In the genomic region with DNA sequence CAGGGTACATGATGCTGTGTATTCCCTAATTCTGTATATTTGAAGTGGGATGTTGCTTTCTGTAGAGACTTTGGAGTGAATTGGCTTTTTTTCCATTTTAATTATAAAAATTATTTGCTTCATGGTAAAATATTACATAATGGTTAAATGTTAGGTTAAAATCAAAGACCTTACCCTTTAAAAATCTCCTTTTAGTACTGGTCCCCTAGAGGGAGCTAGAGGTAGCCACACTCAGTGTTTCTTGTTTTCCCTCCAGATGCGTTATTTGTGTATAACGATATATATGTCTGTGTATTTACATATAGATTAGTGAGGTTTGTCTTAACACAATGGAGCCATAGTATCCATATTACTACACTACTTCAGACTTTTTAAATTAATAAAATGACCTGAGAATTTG, we compare ENCODE assay signal across 12 cellular contexts.
DNase-seq lines count a peak whose midpoint lies in the region; ATAC-seq, FAIRE-seq and TF ChIP-seq lines count a peak whose summit lies in the region.
"Had no signal": no experiment of that assay in that cellular context is flagged by ENCODE, and none has a peak within 500 bp of the region (broad histone marks: within the 10 kb centered on the region; RNA-seq: fewer than 3 reads in every experiment).

No MANE protein-coding gene starts in this region.

- TF ChIP-seq CTCF in SK-N-SH (IDR thresholded peaks at IDR 0.05) (peak; percentile 54), H1 (IDR thresholded peaks at IDR 0.05; ENCODE audit: control extremely low read depth in 1 of 3, insufficient read depth in 1 of 3, low read depth in 1 of 3, low read length in 3 of 3) (peak in 2 of 3 experiments; percentile 41 to 50; a peak in 2 of 4 replicates), thoracic aorta (IDR thresholded peaks at IDR 0.05) (peak; percentile 10), body of pancreas (IDR thresholded peaks at IDR 0.05) (no peak)

- H4K5ac ChIP-seq in H1 (ENCODE audit: insufficient read length, low read depth, low read length) = no peak overlapping the region

- no peaks in the 10 kb centered on the region for H3K9me3 ChIP-seq in SK-N-SH
- no peaks in the 10 kb centered on the region for H3K9me3 ChIP-seq in H1 (ENCODE audit: insufficient read depth in 2 of 2, low read depth in 1 of 2, low read length in 1 of 2)
- no peaks in the 10 kb centered on the region for H3K9me3 ChIP-seq in thoracic aorta
- H3K9me3 ChIP-seq in body of pancreas = no peaks in the 10 kb centered on the region

- no peak overlapping the region for H2BK12ac ChIP-seq in H1 (ENCODE audit: low read depth, low read length)

- no peaks in the 10 kb centered on the region for H3K9me2 ChIP-seq in SK-N-SH

- no peak overlapping the region for H2AK5ac ChIP-seq in H1 (ENCODE audit: low read depth, low read length)

- H2BK20ac ChIP-seq in H1 (ENCODE audit: low read length) = no peak overlapping the region

- H3K23ac ChIP-seq in H1 (ENCODE audit: insufficient read length) = no peak overlapping the region

- no peak for FAIRE-seq in H1 (lab: Jason Lieb, UNC)

- peaks cover 13% of the 10 kb centered on the region for H3F3A ChIP-seq in SK-N-SH (replicated peaks; ENCODE audit: insufficient read depth)

- H3K9me3 Mint-ChIP-seq in activated naive CD4-positive, alpha-beta T cell treated with anti-CD3 and anti-CD28 coated beads, Interleukin-2, amount 50 U/mL, for 72 hours = peaks cover 4 to 12% of the 10 kb centered on the region in 2 donors

- H2BK120ac ChIP-seq in H1 (replicated peaks; ENCODE audit: low read depth, low read length) = no peak overlapping the region

- POLR2A ChIA-PET in SK-N-SH (lab: Yijun Ruan, JAX) = no interaction called here
- POLR2A ChIA-PET in H1 (lab: Charles Lee; ENCODE audit: partially characterized antibody) = interaction anchor here (0.6 kb wide), 1 partner anchor 404 kb away, joined by 4 read pairs; no protein-coding TSS in a partner anchor

- no peak overlapping the region for H3K27ac Mint-ChIP-seq in activated naive CD4-positive, alpha-beta T cell treated with anti-CD3 and anti-CD28 coated beads, Interleukin-2, amount 50 U/mL, for 72 hours
- H3K27ac Mint-ChIP-seq: activated T-helper 2 cell treated with anti-CD3 and anti-CD28 coated beads, Interferon-gamma antibody, Interleukin-2, Interleukin-4, amounts not matched to agents 10 μg/mL and 5 μg/mL and 100 μg/mL, durations not matched to agents 14 hours and 24 hours and 36 hours had no signal

- H3K36me3 ChIP-seq in SK-N-SH (replicated peaks in 1 of 2; ENCODE audit: control insufficient read depth in 1 of 2, insufficient read depth in 2 of 2, low read length in 1 of 2) = no peaks in the 10 kb centered on the region
- H3K36me3 ChIP-seq in H1 (ENCODE audit: control insufficient read depth in 2 of 4, insufficient read depth in 4 of 4, low read length in 3 of 4) = no peaks in the 10 kb centered on the region
- no peaks in the 10 kb centered on the region for H3K36me3 ChIP-seq in thoracic aorta
- no peaks in the 10 kb centered on the region for H3K36me3 ChIP-seq in body of pancreas (replicated peaks in 1 of 2; ENCODE audit: insufficient read depth in 1 of 2, low read depth in 2 of 2)

- no peaks in the 10 kb centered on the region; the same call in 1 of the 2 replicates for H3K79me1 ChIP-seq in H1 (ENCODE audit: low read depth, low read length)

- DNase-seq in SK-N-SH (peak; percentile 15), NCI-H526 (lab: John Stamatoyannopoulos, UW) (peak; percentile 65 to 78), H1 (ENCODE audit: low read depth in 1 of 2, low spot score in 2 of 2) (no peak), thoracic aorta (ENCODE audit: low spot score) (no peak), body of pancreas (no peak)
- DNase-seq in activated naive CD4-positive, alpha-beta T cell treated with anti-CD3 and anti-CD28 coated beads, Interleukin-2, amount 50 U/mL, for 72 hours (ENCODE audit: low spot score in 2 of 2) = no peak
- DNase-seq: NCI-H1105, T-helper 2 cell had no signal

- H3K79me2 ChIP-seq in SK-N-SH (ENCODE audit: insufficient read depth) (no peaks in the 10 kb centered on the region), H1 (ENCODE audit: control insufficient read depth in 1 of 2, insufficient read depth in 2 of 2, low read length in 2 of 2) (no peaks in the 10 kb centered on the region)

- no peak overlapping the region for H3K18ac ChIP-seq in H1 (ENCODE audit: extremely low read depth, low read length)

- ATAC-seq in SK-N-SH treated with all-trans-retinoic acid at 6 μM for 48 hours = no peak
- ATAC-seq in thoracic aorta (ENCODE audit: insufficient number of reproducible peaks, low FRiP score, low read depth) = no peak
- no peak for ATAC-seq in body of pancreas
- no peak for ATAC-seq in activated naive CD4-positive, alpha-beta T cell treated with anti-CD3 and anti-CD28 coated beads, Interleukin-2, amount 50 U/mL, for 72 hours
- no peak for ATAC-seq in GM18868 (IDR thresholded peaks at IDR 0.05; ENCODE audit: unreplicated experiment)

- H3K4me3 ChIP-seq in SK-N-SH (ENCODE audit: low read depth in 2 of 2, low read length in 1 of 2) (no peak overlapping the region), H1 (ENCODE audit: extremely low read depth in 1 of 4, insufficient read depth in 2 of 4, low read depth in 3 of 4, low read length in 4 of 4) (no peak overlapping the region), thoracic aorta (no peak overlapping the region), body of pancreas (no peak overlapping the region)

- H3K27me3 ChIP-seq in SK-N-SH (ENCODE audit: insufficient read depth) = no peaks in the 10 kb centered on the region
- H3K27me3 ChIP-seq in H1 (replicated peaks in 1 of 4; ENCODE audit: control insufficient read depth in 3 of 4, extremely low read depth in 1 of 4, insufficient read depth in 3 of 4, low read length in 3 of 4) = no peaks in the 10 kb centered on the region
- H3K27me3 ChIP-seq in thoracic aorta (replicated peaks; ENCODE audit: insufficient read depth) = no peaks in the 10 kb centered on the region
- H3K27me3 ChIP-seq in body of pancreas = no peaks in the 10 kb centered on the region

- TF ChIP-seq RAD21 in SK-N-SH (IDR thresholded peaks at IDR 0.05; ENCODE audit: low read length) = peak; percentile 49
- TF ChIP-seq RAD21 in H1 (IDR thresholded peaks at IDR 0.05 in 1 of 2, conservative IDR thresholded peaks at IDR 0.05 in 1 of 2; ENCODE audit: low read depth in 2 of 2, low read length in 2 of 2) = peak; percentile 49 to 50

- no peak for TF ChIP-seq EP300 in SK-N-SH (IDR thresholded peaks at IDR 0.05; ENCODE audit: borderline replicate concordance in 1 of 2, low read depth in 1 of 2, low read length in 1 of 2)
- no peak for TF ChIP-seq EP300 in H1 (IDR thresholded peaks at IDR 0.05; ENCODE audit: borderline replicate concordance in 1 of 2, low read depth in 2 of 2, low read length in 2 of 2)

- H4K91ac ChIP-seq in H1 (replicated peaks; ENCODE audit: insufficient read length, low read length) = no peak overlapping the region

- H4K20me1 ChIP-seq in SK-N-SH (ENCODE audit: insufficient read depth) (no peaks in the 10 kb centered on the region), H1 (replicated peaks in 1 of 2; ENCODE audit: control insufficient read depth in 1 of 2, insufficient read depth in 2 of 2, low read length in 2 of 2) (peaks cover 0 to 1% of the 10 kb centered on the region in 2 experiments)

- H3K4me1 ChIP-seq in SK-N-SH (ENCODE audit: control insufficient read depth in 1 of 2, insufficient read depth in 2 of 2, low read depth in 1 of 2, low read length in 1 of 2) (peaks cover 0 to 11% of the 10 kb centered on the region in 2 experiments; a peak in 2 of 4 replicates), H1 (replicated peaks in 1 of 4; ENCODE audit: control insufficient read depth in 3 of 4, insufficient read depth in 4 of 4, low read length in 3 of 4) (no peaks in the 10 kb centered on the region), thoracic aorta (ENCODE audit: control insufficient read depth in 1 of 2, low read depth in 2 of 2) (peaks cover 0 to 4% of the 10 kb centered on the region in 2 donors), body of pancreas (no peaks in the 10 kb centered on the region)

- H3K4me2 ChIP-seq in SK-N-SH (no peak overlapping the region), H1 (ENCODE audit: insufficient read depth in 1 of 2, low read depth in 2 of 2, low read length in 2 of 2) (no peak overlapping the region)

- intact Hi-C loops in body of pancreas (cut with DNase I) = no loop called here

- no peaks in the 10 kb centered on the region; the same call in 1 of the 2 replicates for H3K23me2 ChIP-seq in H1 (ENCODE audit: low read depth, low read length)

- H2AFZ ChIP-seq in SK-N-SH (ENCODE audit: low read depth) (no peak overlapping the region), H1 (ENCODE audit: low read length) (no peak overlapping the region)

- no peak overlapping the region for H2BK5ac ChIP-seq in H1 (ENCODE audit: low read depth, low read length)

- H3K56ac ChIP-seq in H1 (replicated peaks; ENCODE audit: insufficient read length, low read depth, low read length) = no peak overlapping the region

- CTCF ChIA-PET in SK-N-SH (lab: Yijun Ruan, JAX) (interaction anchor here (1.2 kb wide), 1 partner anchor 9 kb away, joined by 3 read pairs; no protein-coding TSS in a partner anchor), H1 (lab: Charles Lee; ENCODE audit: partially characterized antibody) (interaction anchor here (0.6 to 2.3 kb wide), 17 partner anchors 9 to 458 kb away, joined by 3 to 14 read pairs (median 5); no protein-coding TSS in a partner anchor)

- TF ChIP-seq POLR2A in H1 (IDR thresholded peaks at IDR 0.05; ENCODE audit: control extremely low read depth in 1 of 2, low read depth in 2 of 2, low read length in 2 of 2) (no peak), body of pancreas (IDR thresholded peaks at IDR 0.05) (no peak)

- no peak overlapping the region for H3K14ac ChIP-seq in H1 (ENCODE audit: insufficient read length)

- 86% methylated on average over 2 of the region's 2 CpGs for WGBS in SK-N-SH (ENCODE audit: low lambda C conversion rate)
- WGBS in H1 (ENCODE audit: extremely low coverage in 1 of 2, insufficient coverage in 1 of 2, insufficient read length in 1 of 2, insufficient replicate concordance in 2 of 2, low coverage in 1 of 2, low lambda C conversion rate in 2 of 2, missing lambda C conversion rate in 1 of 2), 2 experiments = 86% methylated on average over 2 of the region's 2 CpGs; no CpG with 5 or more reads in 1 of the 2 experiments
- 73 to 85% methylated on average over 2 of the region's 2 CpGs for WGBS in body of pancreas, 2 donors

- no peak overlapping the region for H4K8ac ChIP-seq in H1 (ENCODE audit: extremely low read depth, insufficient read depth, low read length)

- no peaks in the 10 kb centered on the region for H3K36me3 Mint-ChIP-seq in activated naive CD4-positive, alpha-beta T cell treated with anti-CD3 and anti-CD28 coated beads, Interleukin-2, amount 50 U/mL, for 72 hours

- no peak overlapping the region for H2BK15ac ChIP-seq in H1 (ENCODE audit: low read length)

- H3K4ac ChIP-seq in H1 (replicated peaks; ENCODE audit: insufficient read length, low read depth, low read length) = no peak overlapping the region

- H3K9ac ChIP-seq in SK-N-SH (no peak overlapping the region), H1 (replicated peaks in 1 of 4; ENCODE audit: extremely low read depth in 1 of 4, low read depth in 3 of 4, low read length in 3 of 4) (no peak overlapping the region)

- H3K27ac ChIP-seq in SK-N-SH (ENCODE audit: low read depth in 2 of 2, low read length in 1 of 2) = no peak overlapping the region
- H3K27ac ChIP-seq in H1 (ENCODE audit: low read depth, low read length) = no peak overlapping the region
- no peak overlapping the region for H3K27ac ChIP-seq in thoracic aorta
- no peak overlapping the region for H3K27ac ChIP-seq in body of pancreas
- H3K27ac ChIP-seq: epithelial cell of prostate had no signal

Comparison
In these comparisons a context has a peak if more than half of its experiments do, and no peak if none do; other contexts are left out.
1. DNase-seq: peak in SK-N-SH (single experiment) and NCI-H526 (2 of 2); none in H1 (0 of 2), thoracic aorta (single experiment), body of pancreas (0 of 4) and activated naive CD4-positive, alpha-beta T cell treated with anti-CD3 and anti-CD28 coated beads, Interleukin-2, amount 50 U/mL, for 72 hours (0 of 2).
2. CTCF ChIP-seq: peak in SK-N-SH (single experiment), H1 (2 of 3) and thoracic aorta (single experiment); none in body of pancreas (0 of 7).
3. Of the 17 proteins assayed by ChIP-seq in both H1 and SK-N-SH: peak only in H1: none; only in SK-N-SH: none; in both: CTCF and RAD21; in neither: 15.